ENCODE assay signal across 8 cellular contexts in genomic region chr11:6655020-6655789, GRCh38. TPM values are rescaled to one million over a fixed set of nuclear protein-coding genes. Genes with fewer than 3 reads are reported as not detected.
DNase-seq lines count a peak whose midpoint lies in the region; ATAC-seq and TF ChIP-seq lines count a peak whose summit lies in the region.

No MANE protein-coding gene starts in this region.

- no peak overlapping the region for H3K9ac ChIP-seq in adipocyte (ENCODE audit: low read length)

- no peaks in the 10 kb centered on the region for H3K9me3 Mint-ChIP-seq in stimulated activated effector memory CD8-positive, alpha-beta T cell treated with anti-CD3 and anti-CD28 coated beads, Interleukin-12 subunit alpha, Interleukin-12 subunit beta, amount 100 ng/mL, for 72 hours

- no peak for TF ChIP-seq CTCF in kidney epithelial cell (IDR thresholded peaks at IDR 0.05; ENCODE audit: insufficient read depth, low read length, poor library complexity, severe bottlenecking)

- DNase-seq in NCI-H1417 (lab: John Stamatoyannopoulos, UW), result peak in 2 of 3 experiments; percentile 54 to 60
- no peak for DNase-seq in NCI-H1417 treated with DMSO at 0.1 percent for 48 hours (lab: John Stamatoyannopoulos, UW)
- peak; percentile 64 for DNase-seq in adipocyte (ENCODE audit: low read depth)
- DNase-seq in kidney epithelial cell (ENCODE audit: low read depth), result no peak
- no peak for DNase-seq in stimulated activated effector memory CD8-positive, alpha-beta T cell treated with anti-CD3 and anti-CD28 coated beads, Interleukin-12 subunit alpha, Interleukin-12 subunit beta, amount 100 ng/mL, for 72 hours (ENCODE audit: low spot score in 2 of 2)
- DNase-seq in central memory CD4-positive, alpha-beta T cell, result no peak
- no peak for DNase-seq in NCI-H1694 treated with DMSO at 0.1 percent for 48 hours (lab: John Stamatoyannopoulos, UW)
- no peak for DNase-seq in cerebellum (ENCODE audit: low spot score)

- H3K4me1 Mint-ChIP-seq in stimulated activated effector memory CD8-positive, alpha-beta T cell treated with anti-CD3 and anti-CD28 coated beads, Interleukin-12 subunit alpha, Interleukin-12 subunit beta, amount 100 ng/mL, for 72 hours, result peaks cover 10% of the 10 kb centered on the region

- no peaks in the 10 kb centered on the region for H3K9me3 ChIP-seq in adipocyte (ENCODE audit: control insufficient read depth, low read length)

- H3K36me3 ChIP-seq in adipocyte (ENCODE audit: control insufficient read depth, insufficient read depth, low read length, severe bottlenecking) (no peaks in the 10 kb centered on the region), kidney epithelial cell (ENCODE audit: control insufficient read depth, insufficient read depth, low read length) (no peaks in the 10 kb centered on the region)

- no peak overlapping the region for H3K27ac Mint-ChIP-seq in stimulated activated effector memory CD8-positive, alpha-beta T cell treated with anti-CD3 and anti-CD28 coated beads, Interleukin-12 subunit alpha, Interleukin-12 subunit beta, amount 100 ng/mL, for 72 hours

- no peaks in the 10 kb centered on the region for H3K4me1 ChIP-seq in adipocyte (ENCODE audit: control insufficient read depth, insufficient read depth, low read length)

- H3K4me3 ChIP-seq in adipocyte (ENCODE audit: low read length), result no peak overlapping the region
- H3K4me3 ChIP-seq in kidney epithelial cell (ENCODE audit: low read depth, low read length), result peak overlapping the region; percentile 30

- ATAC-seq in stimulated activated effector memory CD8-positive, alpha-beta T cell treated with anti-CD3 and anti-CD28 coated beads, Interleukin-12 subunit alpha, Interleukin-12 subunit beta, amount 100 ng/mL, for 72 hours, result peak; percentile 78

- H3K27me3 ChIP-seq in adipocyte (replicated peaks; ENCODE audit: control insufficient read depth, insufficient read depth, low read length), result peaks cover 32% of the 10 kb centered on the region
- H3K27me3 ChIP-seq in kidney epithelial cell (ENCODE audit: control insufficient read depth, insufficient read depth, low read length), result peaks cover 35% of the 10 kb centered on the region

- no peaks in the 10 kb centered on the region for H3K36me3 Mint-ChIP-seq in stimulated activated effector memory CD8-positive, alpha-beta T cell treated with anti-CD3 and anti-CD28 coated beads, Interleukin-12 subunit alpha, Interleukin-12 subunit beta, amount 100 ng/mL, for 72 hours

- H3K4me3 Mint-ChIP-seq in stimulated activated effector memory CD8-positive, alpha-beta T cell treated with anti-CD3 and anti-CD28 coated beads, Interleukin-12 subunit alpha, Interleukin-12 subunit beta, amount 100 ng/mL, for 72 hours, result peak overlapping the region; percentile 65

RNA-seq across cellular contexts. Expression of gene DCHS1, which starts 0.4 kb away (rescaled TPM):
- total RNA-seq in kidney epithelial cell, result 15.5 and 20.7 TPM in 2 replicates
- 62.2 TPM for total RNA-seq in cerebellum

RNA-seq across cellular contexts. Expression of gene MRPL17, which starts 27.9 kb away (rescaled TPM):
- total RNA-seq in kidney epithelial cell (27.0 and 43.6 TPM in 2 replicates), cerebellum (17.5 TPM)

RNA-seq across cellular contexts. Expression of gene TPP1, which starts 36.0 kb away (rescaled TPM):
- total RNA-seq in kidney epithelial cell (72.4 and 77.7 TPM in 2 replicates), cerebellum (19.1 TPM)

RNA-seq across cellular contexts. Expression of gene TAF10, which starts 43.2 kb away (rescaled TPM):
- total RNA-seq in kidney epithelial cell (57.2 and 66.1 TPM in 2 replicates), cerebellum (11.3 TPM)

RNA-seq across cellular contexts. Expression of gene ILK, which starts 51.6 kb away (rescaled TPM):
- total RNA-seq in kidney epithelial cell (154 and 156 TPM in 2 replicates), cerebellum (45.5 TPM)

Comparison
In these comparisons a context has a peak if more than half of its experiments do, and no peak if none do; other contexts are left out.
1. DNase-seq: peak in NCI-H1417 (2 of 3) and adipocyte (single experiment); none in NCI-H1417 treated with DMSO at 0.1 percent for 48 hours (single experiment), kidney epithelial cell (single experiment), stimulated activated effector memory CD8-positive, alpha-beta T cell treated with anti-CD3 and anti-CD28 coated beads, Interleukin-12 subunit alpha, Interleukin-12 subunit beta, amount 100 ng/mL, for 72 hours (0 of 2), central memory CD4-positive, alpha-beta T cell (single experiment), NCI-H1694 treated with DMSO at 0.1 percent for 48 hours (single experiment) and cerebellum (single experiment).